In genomic region chr5:120550358-120550757, GRCh38 we compare ENCODE assay signal across 18 cellular contexts.
DNase-seq lines count a peak whose midpoint lies in the region; ATAC-seq and TF ChIP-seq lines count a peak whose summit lies in the region.
"Had no signal": no experiment of that assay in that cellular context is flagged by ENCODE, and none has a peak within 500 bp of the region (broad histone marks: within the 10 kb centered on the region; RNA-seq: fewer than 3 reads in every experiment).

No MANE protein-coding gene starts in this region.

- peaks cover 53% of the 10 kb centered on the region for H3K4me1 ChIP-seq in GM23248 (ENCODE audit: insufficient read depth)
- H3K4me1 ChIP-seq in mammary epithelial cell (ENCODE audit: insufficient read depth, low read length): no peaks in the 10 kb centered on the region
- H3K4me1 ChIP-seq in skeletal muscle satellite cell (ENCODE audit: control insufficient read depth, insufficient read depth, low read length): peaks cover 56% of the 10 kb centered on the region

- no peak overlapping the region for H3K9ac ChIP-seq in GM23248
- H3K9ac ChIP-seq in mammary epithelial cell (ENCODE audit: insufficient read depth, low read length): no peak overlapping the region
- H3K9ac ChIP-seq in skeletal muscle satellite cell (ENCODE audit: low read depth, low read length): no peak overlapping the region

- H2AFZ ChIP-seq in GM23248 (no peak overlapping the region), mammary epithelial cell (ENCODE audit: low read depth, low read length) (no peak overlapping the region)

- DNase-seq in GM23248: peak; percentile 55
- peak; percentile 15 for DNase-seq in RKO (ENCODE audit: low spot score)
- DNase-seq in mammary epithelial cell: peak; percentile 6
- no peak for DNase-seq in activated CD4-positive, alpha-beta T cell treated with anti-CD3 and anti-CD28 coated beads, Interleukin-2, amount 50 U/mL, for 4 hours
- DNase-seq in globus pallidus (ENCODE audit: low spot score): no peak
- DNase-seq: ACHN, Kasumi-1, NCI-H1105 treated with DMSO at 0.1 percent for 48 hours, NCI-H1694, NCI-H2081 treated with DMSO at 0.1 percent for 48 hours, NCI-H510A, NCI-H774, RPMI8226, SIG-M5 had no signal

- no peaks in the 10 kb centered on the region for H4K20me1 ChIP-seq in GM23248 (ENCODE audit: insufficient read depth)
- H4K20me1 ChIP-seq in mammary epithelial cell (ENCODE audit: insufficient read depth, low read length): no peaks in the 10 kb centered on the region

- intact Hi-C loops in mammary epithelial cell (cut with micrococcal nuclease): no loop called here

- TF ChIP-seq CTCF in mammary epithelial cell (conservative IDR thresholded peaks at IDR 0.05 in 1 of 2, IDR thresholded peaks at IDR 0.05 in 1 of 2; ENCODE audit: extremely low read depth in 1 of 2, insufficient read depth in 1 of 2, low read depth in 1 of 2, low read length in 2 of 2): no peak

- H3K4me2 ChIP-seq in GM23248 (ENCODE audit: unreplicated experiment) (no peak overlapping the region), mammary epithelial cell (ENCODE audit: insufficient read depth, low read depth, low read length) (no peak overlapping the region), skeletal muscle satellite cell (ENCODE audit: low read length) (peak overlapping the region; percentile 11)

- peaks cover 35% of the 10 kb centered on the region for H3F3A ChIP-seq in GM23248 (ENCODE audit: insufficient read depth)

- BruUV-seq in mammary epithelial cell (replicated peaks; lab: Mats Ljungman, UMichigan): no TSS peak

- in situ Hi-C loops in GM23248 (cut with MboI) (no loop called here), mammary epithelial cell (cut with MboI; ENCODE audit: low sequenced_read_pairs in 2 of 2) (no loop called here)

- 45 to 72% methylated on average over 2 of the region's 2 CpGs for WGBS in GM23248 (ENCODE audit: low coverage in 1 of 2, low lambda C conversion rate in 2 of 2, missing lambda C conversion rate in 2 of 2), 2 experiments
- 100% methylated on average over 2 of the region's 2 CpGs for WGBS in mammary epithelial cell (ENCODE audit: low coverage, missing lambda C conversion rate)

- 0 out of 2 replicates have a peak, but pooled peaks cover 4% of the 10 kb centered on the region for H3K36me3 ChIP-seq in GM23248 (ENCODE audit: low read depth)
- no peaks in the 10 kb centered on the region for H3K36me3 ChIP-seq in mammary epithelial cell (ENCODE audit: insufficient read depth, low read length)
- no peaks in the 10 kb centered on the region for H3K36me3 ChIP-seq in skeletal muscle satellite cell (ENCODE audit: insufficient read depth, low read length)

- no peaks in the 10 kb centered on the region for H3K9me2 ChIP-seq in GM23248 (ENCODE audit: insufficient read depth)

- H3K4me3 ChIP-seq in GM23248 (no peak overlapping the region), mammary epithelial cell (replicated peaks in 1 of 3; ENCODE audit: insufficient read depth in 1 of 3, low read depth in 2 of 3, low read length in 3 of 3) (no peak overlapping the region), skeletal muscle satellite cell (ENCODE audit: low read length) (no peak overlapping the region)

- dilution Hi-C loops in mammary epithelial cell (cut with HindIII; ENCODE audit: low sequenced_read_pairs): no loop called here

- H3K27me3 ChIP-seq in GM23248 (replicated peaks; ENCODE audit: insufficient read depth) (no peaks in the 10 kb centered on the region), mammary epithelial cell (ENCODE audit: insufficient read depth, low read length) (no peaks in the 10 kb centered on the region), skeletal muscle satellite cell (ENCODE audit: control insufficient read depth, insufficient read depth, low read length) (no peaks in the 10 kb centered on the region)

- H3K27ac ChIP-seq in GM23248 (peak overlapping the region; percentile 22), mammary epithelial cell (ENCODE audit: insufficient read depth, low read depth, low read length) (no peak overlapping the region)
- H3K27ac ChIP-seq: C4-2B, HL-60 had no signal

- CTCF ChIA-PET in mammary epithelial cell (lab: Charles Lee; ENCODE audit: low non-redundant PET): no interaction called here

- H3K79me2 ChIP-seq in GM23248 (ENCODE audit: insufficient read depth) (peaks cover 100% of the 10 kb centered on the region), mammary epithelial cell (ENCODE audit: insufficient read depth, low read length) (no peaks in the 10 kb centered on the region)

- H3K9me3 ChIP-seq in GM23248 (ENCODE audit: low read depth): no peaks in the 10 kb centered on the region
- H3K9me3 ChIP-seq in mammary epithelial cell (replicated peaks; ENCODE audit: insufficient read depth, low read length): no peaks in the 10 kb centered on the region
- no peaks in the 10 kb centered on the region for H3K9me3 ChIP-seq in skeletal muscle satellite cell (replicated peaks; ENCODE audit: low read length)

- no peak for ATAC-seq in HG03135 (IDR thresholded peaks at IDR 0.05; ENCODE audit: unreplicated experiment)

Comparison
In these comparisons a context has a peak if more than half of its experiments do, and no peak if none do; other contexts are left out.
1. DNase-seq: peak in GM23248 (single experiment), RKO (single experiment) and mammary epithelial cell (single experiment); none in activated CD4-positive, alpha-beta T cell treated with anti-CD3 and anti-CD28 coated beads, Interleukin-2, amount 50 U/mL, for 4 hours (0 of 2) and globus pallidus (single experiment).